In the genomic region with DNA sequence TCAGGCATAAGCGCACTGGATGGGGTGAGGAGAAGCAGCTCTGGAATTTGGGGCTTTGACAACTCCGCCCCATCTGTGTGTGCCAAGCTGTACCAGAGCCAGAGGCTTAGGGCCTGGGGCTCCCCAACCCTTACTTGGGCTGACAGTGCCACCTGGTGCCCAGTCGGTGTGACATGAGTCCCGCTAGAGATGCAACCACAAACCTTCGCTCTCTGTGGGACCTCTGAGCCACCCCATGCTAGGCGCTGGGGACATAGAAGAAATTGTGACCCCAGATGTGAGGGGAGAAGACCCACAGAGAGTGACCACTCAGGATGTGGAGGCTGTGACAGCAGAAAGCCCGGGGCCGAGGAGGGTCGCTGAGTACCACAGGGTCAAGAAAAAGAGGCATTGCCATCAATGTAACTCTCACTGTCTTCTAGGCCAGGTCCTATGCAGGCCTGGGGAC, we compare ENCODE assay signal across 1 cellular context.
TF ChIP-seq lines count a peak whose summit lies in the region.

No MANE protein-coding gene starts in this region.

TF ChIP-seq in K562, 482 proteins besides CTCF, POLR2A, EP300 and RAD21 (continued from another document):
- TF ChIP-seq, protein P1, sequence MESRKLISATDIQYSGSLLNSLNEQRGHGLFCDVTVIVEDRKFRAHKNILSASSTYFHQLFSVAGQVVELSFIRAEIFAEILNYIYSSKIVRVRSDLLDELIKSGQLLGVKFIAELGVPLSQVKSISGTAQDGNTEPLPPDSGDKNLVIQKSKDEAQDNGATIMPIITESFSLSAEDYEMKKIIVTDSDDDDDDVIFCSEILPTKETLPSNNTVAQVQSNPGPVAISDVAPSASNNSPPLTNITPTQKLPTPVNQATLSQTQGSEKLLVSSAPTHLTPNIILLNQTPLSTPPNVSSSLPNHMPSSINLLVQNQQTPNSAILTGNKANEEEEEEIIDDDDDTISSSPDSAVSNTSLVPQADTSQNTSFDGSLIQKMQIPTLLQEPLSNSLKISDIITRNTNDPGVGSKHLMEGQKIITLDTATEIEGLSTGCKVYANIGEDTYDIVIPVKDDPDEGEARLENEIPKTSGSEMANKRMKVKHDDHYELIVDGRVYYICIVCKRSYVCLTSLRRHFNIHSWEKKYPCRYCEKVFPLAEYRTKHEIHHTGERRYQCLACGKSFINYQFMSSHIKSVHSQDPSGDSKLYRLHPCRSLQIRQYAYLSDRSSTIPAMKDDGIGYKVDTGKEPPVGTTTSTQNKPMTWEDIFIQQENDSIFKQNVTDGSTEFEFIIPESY (CRISPR knock-in tag; IDR thresholded peaks at IDR 0.05) = peak; percentile 28; the same call in 1 of the 2 replicates
- TF ChIP-seq MYC (IDR thresholded peaks at IDR 0.05; ENCODE audit: low read depth, low read length) = 0 out of 2 replicates have a peak, but pooled peaks have one; percentile 30
- TF ChIP-seq MYC (CRISPR knock-in tag; IDR thresholded peaks at IDR 0.05; ENCODE audit: borderline replicate concordance, low read depth) = no peak
- peak; percentile 88 for TF ChIP-seq SMC3 (conservative IDR thresholded peaks at IDR 0.05; ENCODE audit: insufficient read depth, low read depth, low read length)
- TF ChIP-seq MLX (CRISPR knock-in tag; conservative IDR thresholded peaks at IDR 0.05) = no peak
- TF ChIP-seq, protein P2, sequence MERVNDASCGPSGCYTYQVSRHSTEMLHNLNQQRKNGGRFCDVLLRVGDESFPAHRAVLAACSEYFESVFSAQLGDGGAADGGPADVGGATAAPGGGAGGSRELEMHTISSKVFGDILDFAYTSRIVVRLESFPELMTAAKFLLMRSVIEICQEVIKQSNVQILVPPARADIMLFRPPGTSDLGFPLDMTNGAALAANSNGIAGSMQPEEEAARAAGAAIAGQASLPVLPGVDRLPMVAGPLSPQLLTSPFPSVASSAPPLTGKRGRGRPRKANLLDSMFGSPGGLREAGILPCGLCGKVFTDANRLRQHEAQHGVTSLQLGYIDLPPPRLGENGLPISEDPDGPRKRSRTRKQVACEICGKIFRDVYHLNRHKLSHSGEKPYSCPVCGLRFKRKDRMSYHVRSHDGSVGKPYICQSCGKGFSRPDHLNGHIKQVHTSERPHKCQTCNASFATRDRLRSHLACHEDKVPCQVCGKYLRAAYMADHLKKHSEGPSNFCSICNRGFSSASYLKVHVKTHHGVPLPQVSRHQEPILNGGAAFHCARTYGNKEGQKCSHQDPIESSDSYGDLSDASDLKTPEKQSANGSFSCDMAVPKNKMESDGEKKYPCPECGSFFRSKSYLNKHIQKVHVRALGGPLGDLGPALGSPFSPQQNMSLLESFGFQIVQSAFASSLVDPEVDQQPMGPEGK (CRISPR knock-in tag; IDR thresholded peaks at IDR 0.05; ENCODE audit: borderline replicate concordance) = no peak
- peak; percentile 53; the same call in 1 of the 2 replicates for TF ChIP-seq STAG1 (CRISPR knock-in tag; IDR thresholded peaks at IDR 0.05; ENCODE audit: borderline replicate concordance)
- TF ChIP-seq SMAD3 (CRISPR knock-in tag; conservative IDR thresholded peaks at IDR 0.05) = no peak
- 0 out of 2 replicates have a peak, but pooled peaks have one; percentile 19 for TF ChIP-seq TFAP4 (CRISPR knock-in tag; IDR thresholded peaks at IDR 0.05; ENCODE audit: borderline replicate concordance)
- TF ChIP-seq NCOR1 (IDR thresholded peaks at IDR 0.05) = no peak
- TF ChIP-seq SMARCC2 (IDR thresholded peaks at IDR 0.05; ENCODE audit: low read depth) = no peak
- TF ChIP-seq JUND (IDR thresholded peaks at IDR 0.05; ENCODE audit: borderline replicate concordance, low read depth, low read length) = 0 out of 2 replicates have a peak, but pooled peaks have one; percentile 29
- no peak for TF ChIP-seq JUND (tag; IDR thresholded peaks at IDR 0.05; ENCODE audit: borderline replicate concordance, low read depth, low read length)
- peak; percentile 39; the same call in 1 of the 2 replicates for TF ChIP-seq CTBP1 (IDR thresholded peaks at IDR 0.05; ENCODE audit: borderline replicate concordance)
- no peak for TF ChIP-seq POLR2B (IDR thresholded peaks at IDR 0.05; ENCODE audit: low read depth, partially characterized antibody)
- TF ChIP-seq, protein P3, sequence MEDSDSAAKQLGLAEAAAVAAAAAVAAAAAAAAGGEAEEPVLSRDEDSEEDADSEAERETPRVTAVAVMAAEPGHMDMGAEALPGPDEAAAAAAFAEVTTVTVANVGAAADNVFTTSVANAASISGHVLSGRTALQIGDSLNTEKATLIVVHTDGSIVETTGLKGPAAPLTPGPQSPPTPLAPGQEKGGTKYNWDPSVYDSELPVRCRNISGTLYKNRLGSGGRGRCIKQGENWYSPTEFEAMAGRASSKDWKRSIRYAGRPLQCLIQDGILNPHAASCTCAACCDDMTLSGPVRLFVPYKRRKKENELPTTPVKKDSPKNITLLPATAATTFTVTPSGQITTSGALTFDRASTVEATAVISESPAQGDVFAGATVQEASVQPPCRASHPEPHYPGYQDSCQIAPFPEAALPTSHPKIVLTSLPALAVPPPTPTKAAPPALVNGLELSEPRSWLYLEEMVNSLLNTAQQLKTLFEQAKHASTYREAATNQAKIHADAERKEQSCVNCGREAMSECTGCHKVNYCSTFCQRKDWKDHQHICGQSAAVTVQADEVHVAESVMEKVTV (CRISPR knock-in tag; IDR thresholded peaks at IDR 0.05) = peak; percentile 83
